Comparison of ENCODE assay signal across 1 cellular context in the genomic region with DNA sequence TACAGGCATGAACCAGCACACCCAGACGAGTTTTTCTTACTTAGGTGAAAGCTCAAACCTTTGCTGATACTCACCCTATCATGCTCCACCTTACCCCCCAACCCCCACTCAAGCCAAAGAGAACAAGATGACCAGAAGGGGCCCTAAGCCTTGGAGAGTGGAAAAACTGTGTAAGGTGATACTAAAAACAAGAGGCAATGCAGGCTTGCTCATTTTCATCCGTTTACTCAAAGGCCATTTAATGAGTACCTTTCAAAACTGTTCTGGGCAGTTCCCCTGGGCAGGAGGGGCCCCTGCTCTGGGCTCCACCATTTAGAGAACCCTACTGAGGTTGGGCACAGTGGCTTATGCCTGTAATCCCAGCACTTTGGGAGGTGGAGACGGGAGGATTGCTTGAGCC.
A peak's percentile ranks its signal among the peaks of the same experiment; 100 is the strongest.
TF ChIP-seq lines count a peak whose summit lies in the region.

No MANE protein-coding gene starts in this region.

TF ChIP-seq in K562, 482 proteins besides CTCF, POLR2A, EP300 and RAD21:
- 0 out of 2 replicates have a peak, but pooled peaks have one; percentile 1 for TF ChIP-seq CBFA2T3 (IDR thresholded peaks at IDR 0.05)
- no peak for TF ChIP-seq ARID4B (CRISPR knock-in tag; IDR thresholded peaks at IDR 0.05)
- TF ChIP-seq PHF20 (IDR thresholded peaks at IDR 0.05; ENCODE audit: partially characterized antibody): no peak
- no peak for TF ChIP-seq CEBPG (CRISPR knock-in tag; IDR thresholded peaks at IDR 0.05)
- TF ChIP-seq CEBPG (tag; conservative IDR thresholded peaks at IDR 0.05 in 1 of 2, IDR thresholded peaks at IDR 0.05 in 1 of 2): no peak
- no peak for TF ChIP-seq STAT5B (CRISPR knock-in tag; IDR thresholded peaks at IDR 0.05)
- no peak for TF ChIP-seq RBM15 (IDR thresholded peaks at IDR 0.05; ENCODE audit: insufficient read depth, low read length)
- TF ChIP-seq, protein P1, sequence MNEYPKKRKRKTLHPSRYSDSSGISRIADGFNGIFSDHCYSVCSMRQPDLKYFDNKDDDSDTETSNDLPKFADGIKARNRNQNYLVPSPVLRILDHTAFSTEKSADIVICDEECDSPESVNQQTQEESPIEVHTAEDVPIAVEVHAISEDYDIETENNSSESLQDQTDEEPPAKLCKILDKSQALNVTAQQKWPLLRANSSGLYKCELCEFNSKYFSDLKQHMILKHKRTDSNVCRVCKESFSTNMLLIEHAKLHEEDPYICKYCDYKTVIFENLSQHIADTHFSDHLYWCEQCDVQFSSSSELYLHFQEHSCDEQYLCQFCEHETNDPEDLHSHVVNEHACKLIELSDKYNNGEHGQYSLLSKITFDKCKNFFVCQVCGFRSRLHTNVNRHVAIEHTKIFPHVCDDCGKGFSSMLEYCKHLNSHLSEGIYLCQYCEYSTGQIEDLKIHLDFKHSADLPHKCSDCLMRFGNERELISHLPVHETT (CRISPR knock-in tag; conservative IDR thresholded peaks at IDR 0.05 in 1 of 2, IDR thresholded peaks at IDR 0.05 in 1 of 2): 0 out of 4 replicates have a peak, but pooled peaks of 1 of the 2 experiments have one; percentile 50
- no peak for TF ChIP-seq SMARCE1 (IDR thresholded peaks at IDR 0.05)
